ENCODE assay signal across 24 cellular contexts in the genomic region with DNA sequence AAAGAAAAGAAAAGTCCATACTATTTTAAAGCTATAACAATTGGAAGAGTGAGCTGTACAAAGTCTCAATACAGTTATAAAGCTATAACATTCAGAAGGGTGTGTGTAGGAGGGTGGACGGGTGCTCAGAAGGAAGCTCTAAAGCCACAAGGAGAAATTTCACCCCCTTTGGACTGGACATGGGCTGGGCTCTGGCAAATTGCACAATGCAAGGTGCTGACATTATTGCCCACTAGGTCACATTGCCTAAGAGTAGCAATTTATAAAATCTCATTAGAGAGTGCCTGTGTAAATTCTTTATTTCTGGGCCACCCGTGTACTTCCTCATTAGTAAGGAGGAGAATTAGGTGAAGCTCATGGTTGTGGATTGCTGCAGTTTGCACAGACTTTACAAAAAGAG. TPM values are rescaled to one million over a fixed set of nuclear protein-coding genes. Genes with fewer than 3 reads are reported as not detected.
DNase-seq lines count a peak whose midpoint lies in the region; ATAC-seq and TF ChIP-seq lines count a peak whose summit lies in the region.
"Had no signal": no experiment of that assay in that cellular context is flagged by ENCODE, and none has a peak within 500 bp of the region (broad histone marks: within the 10 kb centered on the region; RNA-seq: fewer than 3 reads in every experiment).

No MANE protein-coding gene starts in this region.

- ATAC-seq in lower lobe of right lung: peak; percentile 10 to 49
- peak; percentile 57 for ATAC-seq in upper lobe of right lung
- no peak for ATAC-seq in GM19463 (IDR thresholded peaks at IDR 0.05; ENCODE audit: unreplicated experiment)
- no peak for ATAC-seq in activated T-cell treated with anti-CD3 and anti-CD28 coated beads, Interleukin-2, amount 50 U/mL, for 4 hours
- ATAC-seq: gastroesophageal sphincter, GM12878 had no signal

- peak overlapping the region; percentile 28 for H3K27ac ChIP-seq in lower lobe of right lung
- no peak overlapping the region for H3K27ac ChIP-seq in upper lobe of right lung
- H3K27ac ChIP-seq: esophagus squamous epithelium, gastroesophageal sphincter, tibial artery had no signal

- peaks cover 3% of the 10 kb centered on the region for H3K27me3 ChIP-seq in lower lobe of right lung (ENCODE audit: low read depth)
- no peaks in the 10 kb centered on the region for H3K27me3 ChIP-seq in upper lobe of right lung

- H3K4me1 ChIP-seq in lower lobe of right lung: peaks cover 18% of the 10 kb centered on the region
- peaks cover 3% of the 10 kb centered on the region for H3K4me1 ChIP-seq in upper lobe of right lung
- H3K4me1 ChIP-seq: gastroesophageal sphincter, tibial artery had no signal

- peak; percentile 13 for DNase-seq in activated effector memory CD4-positive, alpha-beta T cell treated with anti-CD3 and anti-CD28 coated beads, Interleukin-2, amount 50 U/mL, for 16 hours
- no peak for DNase-seq in activated effector memory CD4-positive, alpha-beta T cell treated with Interleukin-2 at 50 U/mL for 16 hours
- DNase-seq in SKM-1 treated with dmso at 0.1 percent for 144 hours (lab: John Stamatoyannopoulos, UW; ENCODE audit: unreplicated experiment) (peak; percentile 76), lower lobe of right lung (no peak), upper lobe of right lung (no peak), NCI-H510A treated with DMSO at 0.1 percent for 48 hours (lab: John Stamatoyannopoulos, UW) (no peak)
- no peak for DNase-seq in activated T-cell treated with anti-CD3 and anti-CD28 coated beads, Interleukin-2, amount 50 U/mL, for 4 hours
- DNase-seq: COR-L47; DND-41; endodermal cell; esophagus squamous epithelium; NCI-H1417; stimulated activated CD4-positive, alpha-beta T cell treated with anti-CD3 and anti-CD28 coated beads, Interleukin-4, amount 100 ng/mL, for 1 hour; stimulated activated naive CD4-positive, alpha-beta T cell; SW 1271 had no signal

- peaks cover 12% of the 10 kb centered on the region for H3K27me3 Mint-ChIP-seq in activated T-cell treated with anti-CD3 and anti-CD28 coated beads, Interleukin-2, amount 50 U/mL, for 4 hours (ENCODE audit: low read depth)

- H3K36me3 Mint-ChIP-seq in activated T-cell treated with anti-CD3 and anti-CD28 coated beads, Interleukin-2, amount 50 U/mL, for 4 hours (ENCODE audit: insufficient read depth): no peaks in the 10 kb centered on the region
- H3K36me3 Mint-ChIP-seq: brain had no signal

- H3K9me3 Mint-ChIP-seq in activated T-cell treated with anti-CD3 and anti-CD28 coated beads, Interleukin-2, amount 50 U/mL, for 4 hours: no peaks in the 10 kb centered on the region
- H3K9me3 Mint-ChIP-seq: brain, endodermal cell had no signal

- no peak overlapping the region for H3K4me3 ChIP-seq in lower lobe of right lung
- H3K4me3 ChIP-seq in upper lobe of right lung: no peak overlapping the region
- H3K4me3 ChIP-seq: esophagus squamous epithelium, gastroesophageal sphincter, GM12878, lung, skin epidermis, tibial artery had no signal

- intact Hi-C loops in lower lobe of right lung (cut with DNase I) (loop anchor here (10.0 kb wide), 1 partner anchor 53 kb away; no protein-coding TSS in a partner anchor), upper lobe of right lung (cut with DNase I) (no loop called here)

- H3K4me3 Mint-ChIP-seq in activated T-cell treated with anti-CD3 and anti-CD28 coated beads, Interleukin-2, amount 50 U/mL, for 4 hours: no peak overlapping the region
- H3K4me3 Mint-ChIP-seq: B cell, brain, endodermal cell had no signal

- peaks cover 20% of the 10 kb centered on the region for H3K4me1 Mint-ChIP-seq in activated T-cell treated with anti-CD3 and anti-CD28 coated beads, Interleukin-2, amount 50 U/mL, for 4 hours (ENCODE audit: low read depth)
- H3K4me1 Mint-ChIP-seq: endodermal cell had no signal

- TF ChIP-seq CTCF in lower lobe of right lung (IDR thresholded peaks at IDR 0.05): no peak
- no peak for TF ChIP-seq CTCF in upper lobe of right lung (IDR thresholded peaks at IDR 0.05)

- H3K9me3 ChIP-seq in lower lobe of right lung (no peaks in the 10 kb centered on the region), upper lobe of right lung (no peaks in the 10 kb centered on the region)
- H3K9me3 ChIP-seq: esophagus squamous epithelium, gastroesophageal sphincter, tibial artery had no signal

- H3K36me3 ChIP-seq in lower lobe of right lung (no peaks in the 10 kb centered on the region), upper lobe of right lung (no peaks in the 10 kb centered on the region)
- H3K36me3 ChIP-seq: esophagus squamous epithelium, gastroesophageal sphincter, tibial artery had no signal

RNA-seq across cellular contexts. Expression of a gene that starts 5.7 kb away (rescaled TPM):
- 14.2 TPM for total RNA-seq in lower lobe of right lung
- total RNA-seq in upper lobe of right lung: 9.0 TPM
- under 1 TPM in 1 of 3 donors, not detected in 2; 0.13 TPM for total RNA-seq in activated T-cell treated with anti-CD3 and anti-CD28 coated beads, Interleukin-2, amount 50 U/mL, for 4 hours
- total RNA-seq: B cell, endodermal cell, GM12878, NCI-H460 had no signal

RNA-seq across cellular contexts. Expression of a gene that starts 30.4 kb away (rescaled TPM):
- total RNA-seq in lower lobe of right lung: 1.0 TPM
- total RNA-seq in upper lobe of right lung: 0.52 TPM
- 1 to 10 TPM; 1.1 to 2.1 (median 1.2) TPM for total RNA-seq in activated T-cell treated with anti-CD3 and anti-CD28 coated beads, Interleukin-2, amount 50 U/mL, for 4 hours
- total RNA-seq: gastroesophageal sphincter had no signal

Comparison
In these comparisons a context has a peak if more than half of its experiments do, and no peak if none do; other contexts are left out.
1. DNase-seq: peak in activated effector memory CD4-positive, alpha-beta T cell treated with anti-CD3 and anti-CD28 coated beads, Interleukin-2, amount 50 U/mL, for 16 hours (single experiment) and SKM-1 treated with dmso at 0.1 percent for 144 hours (single experiment); none in activated effector memory CD4-positive, alpha-beta T cell treated with Interleukin-2 at 50 U/mL for 16 hours (single experiment), lower lobe of right lung (single experiment), upper lobe of right lung (single experiment), activated T-cell treated with anti-CD3 and anti-CD28 coated beads, Interleukin-2, amount 50 U/mL, for 4 hours (single experiment) and NCI-H510A treated with DMSO at 0.1 percent for 48 hours (single experiment).
2. ATAC-seq: peak in lower lobe of right lung (2 of 2) and upper lobe of right lung (single experiment); none in GM19463 (single experiment) and activated T-cell treated with anti-CD3 and anti-CD28 coated beads, Interleukin-2, amount 50 U/mL, for 4 hours (0 of 2).